1 cellular context compared by ENCODE assay signal in the genomic region with DNA sequence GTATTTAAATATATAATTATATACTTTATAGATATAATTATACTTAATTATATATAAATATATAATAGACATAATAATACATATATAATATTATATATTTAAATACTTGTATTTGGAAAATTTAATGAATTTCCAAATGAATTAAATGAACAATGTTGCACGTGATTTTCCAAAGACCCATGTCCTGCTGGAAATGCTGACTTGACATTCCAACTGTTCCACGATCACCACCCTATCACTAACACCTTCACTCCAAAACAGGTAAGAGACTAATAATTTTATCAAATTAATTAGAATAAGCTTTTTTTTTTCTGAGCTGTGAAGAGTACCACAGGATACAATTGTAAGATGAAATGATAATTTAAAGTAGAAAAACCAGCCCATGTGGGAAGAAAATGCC.
A peak's percentile ranks its signal among the peaks of the same experiment; 100 is the strongest.
TF ChIP-seq lines count a peak whose summit lies in the region.

No MANE protein-coding gene starts in this region.

TF ChIP-seq in IMR-90, 13 proteins besides CTCF, POLR2A, EP300 and RAD21 (continued from another document):
- TF ChIP-seq, protein P1, sequence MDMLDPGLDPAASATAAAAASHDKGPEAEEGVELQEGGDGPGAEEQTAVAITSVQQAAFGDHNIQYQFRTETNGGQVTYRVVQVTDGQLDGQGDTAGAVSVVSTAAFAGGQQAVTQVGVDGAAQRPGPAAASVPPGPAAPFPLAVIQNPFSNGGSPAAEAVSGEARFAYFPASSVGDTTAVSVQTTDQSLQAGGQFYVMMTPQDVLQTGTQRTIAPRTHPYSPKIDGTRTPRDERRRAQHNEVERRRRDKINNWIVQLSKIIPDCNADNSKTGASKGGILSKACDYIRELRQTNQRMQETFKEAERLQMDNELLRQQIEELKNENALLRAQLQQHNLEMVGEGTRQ (IDR thresholded peaks at IDR 0.05; ENCODE audit: low read depth, low read length): no peak
- no peak for TF ChIP-seq FOS (IDR thresholded peaks at IDR 0.05; ENCODE audit: low read depth, low read length)
- no peak for TF ChIP-seq MAZ (IDR thresholded peaks at IDR 0.05; ENCODE audit: borderline replicate concordance, low read depth, low read length)
- TF ChIP-seq CEBPB (IDR thresholded peaks at IDR 0.05; ENCODE audit: low read depth, low read length): no peak
- no peak for TF ChIP-seq CHD1 (IDR thresholded peaks at IDR 0.05; ENCODE audit: low read depth, low read length)
- peak; percentile 80 for TF ChIP-seq MAFK (IDR thresholded peaks at IDR 0.05; ENCODE audit: low read depth, low read length)
- TF ChIP-seq SMC3 (IDR thresholded peaks at IDR 0.05; ENCODE audit: low read depth, low read length): no peak
